Comparison of ENCODE assay signal across 1 cellular context in genomic region chr17:36535669-36536081, GRCh38.
TF ChIP-seq lines count a peak whose summit lies in the region.

No MANE protein-coding gene starts in this region.

TF ChIP-seq in H1, 55 proteins besides CTCF, POLR2A, EP300 and RAD21:
- TF ChIP-seq, protein P1, sequence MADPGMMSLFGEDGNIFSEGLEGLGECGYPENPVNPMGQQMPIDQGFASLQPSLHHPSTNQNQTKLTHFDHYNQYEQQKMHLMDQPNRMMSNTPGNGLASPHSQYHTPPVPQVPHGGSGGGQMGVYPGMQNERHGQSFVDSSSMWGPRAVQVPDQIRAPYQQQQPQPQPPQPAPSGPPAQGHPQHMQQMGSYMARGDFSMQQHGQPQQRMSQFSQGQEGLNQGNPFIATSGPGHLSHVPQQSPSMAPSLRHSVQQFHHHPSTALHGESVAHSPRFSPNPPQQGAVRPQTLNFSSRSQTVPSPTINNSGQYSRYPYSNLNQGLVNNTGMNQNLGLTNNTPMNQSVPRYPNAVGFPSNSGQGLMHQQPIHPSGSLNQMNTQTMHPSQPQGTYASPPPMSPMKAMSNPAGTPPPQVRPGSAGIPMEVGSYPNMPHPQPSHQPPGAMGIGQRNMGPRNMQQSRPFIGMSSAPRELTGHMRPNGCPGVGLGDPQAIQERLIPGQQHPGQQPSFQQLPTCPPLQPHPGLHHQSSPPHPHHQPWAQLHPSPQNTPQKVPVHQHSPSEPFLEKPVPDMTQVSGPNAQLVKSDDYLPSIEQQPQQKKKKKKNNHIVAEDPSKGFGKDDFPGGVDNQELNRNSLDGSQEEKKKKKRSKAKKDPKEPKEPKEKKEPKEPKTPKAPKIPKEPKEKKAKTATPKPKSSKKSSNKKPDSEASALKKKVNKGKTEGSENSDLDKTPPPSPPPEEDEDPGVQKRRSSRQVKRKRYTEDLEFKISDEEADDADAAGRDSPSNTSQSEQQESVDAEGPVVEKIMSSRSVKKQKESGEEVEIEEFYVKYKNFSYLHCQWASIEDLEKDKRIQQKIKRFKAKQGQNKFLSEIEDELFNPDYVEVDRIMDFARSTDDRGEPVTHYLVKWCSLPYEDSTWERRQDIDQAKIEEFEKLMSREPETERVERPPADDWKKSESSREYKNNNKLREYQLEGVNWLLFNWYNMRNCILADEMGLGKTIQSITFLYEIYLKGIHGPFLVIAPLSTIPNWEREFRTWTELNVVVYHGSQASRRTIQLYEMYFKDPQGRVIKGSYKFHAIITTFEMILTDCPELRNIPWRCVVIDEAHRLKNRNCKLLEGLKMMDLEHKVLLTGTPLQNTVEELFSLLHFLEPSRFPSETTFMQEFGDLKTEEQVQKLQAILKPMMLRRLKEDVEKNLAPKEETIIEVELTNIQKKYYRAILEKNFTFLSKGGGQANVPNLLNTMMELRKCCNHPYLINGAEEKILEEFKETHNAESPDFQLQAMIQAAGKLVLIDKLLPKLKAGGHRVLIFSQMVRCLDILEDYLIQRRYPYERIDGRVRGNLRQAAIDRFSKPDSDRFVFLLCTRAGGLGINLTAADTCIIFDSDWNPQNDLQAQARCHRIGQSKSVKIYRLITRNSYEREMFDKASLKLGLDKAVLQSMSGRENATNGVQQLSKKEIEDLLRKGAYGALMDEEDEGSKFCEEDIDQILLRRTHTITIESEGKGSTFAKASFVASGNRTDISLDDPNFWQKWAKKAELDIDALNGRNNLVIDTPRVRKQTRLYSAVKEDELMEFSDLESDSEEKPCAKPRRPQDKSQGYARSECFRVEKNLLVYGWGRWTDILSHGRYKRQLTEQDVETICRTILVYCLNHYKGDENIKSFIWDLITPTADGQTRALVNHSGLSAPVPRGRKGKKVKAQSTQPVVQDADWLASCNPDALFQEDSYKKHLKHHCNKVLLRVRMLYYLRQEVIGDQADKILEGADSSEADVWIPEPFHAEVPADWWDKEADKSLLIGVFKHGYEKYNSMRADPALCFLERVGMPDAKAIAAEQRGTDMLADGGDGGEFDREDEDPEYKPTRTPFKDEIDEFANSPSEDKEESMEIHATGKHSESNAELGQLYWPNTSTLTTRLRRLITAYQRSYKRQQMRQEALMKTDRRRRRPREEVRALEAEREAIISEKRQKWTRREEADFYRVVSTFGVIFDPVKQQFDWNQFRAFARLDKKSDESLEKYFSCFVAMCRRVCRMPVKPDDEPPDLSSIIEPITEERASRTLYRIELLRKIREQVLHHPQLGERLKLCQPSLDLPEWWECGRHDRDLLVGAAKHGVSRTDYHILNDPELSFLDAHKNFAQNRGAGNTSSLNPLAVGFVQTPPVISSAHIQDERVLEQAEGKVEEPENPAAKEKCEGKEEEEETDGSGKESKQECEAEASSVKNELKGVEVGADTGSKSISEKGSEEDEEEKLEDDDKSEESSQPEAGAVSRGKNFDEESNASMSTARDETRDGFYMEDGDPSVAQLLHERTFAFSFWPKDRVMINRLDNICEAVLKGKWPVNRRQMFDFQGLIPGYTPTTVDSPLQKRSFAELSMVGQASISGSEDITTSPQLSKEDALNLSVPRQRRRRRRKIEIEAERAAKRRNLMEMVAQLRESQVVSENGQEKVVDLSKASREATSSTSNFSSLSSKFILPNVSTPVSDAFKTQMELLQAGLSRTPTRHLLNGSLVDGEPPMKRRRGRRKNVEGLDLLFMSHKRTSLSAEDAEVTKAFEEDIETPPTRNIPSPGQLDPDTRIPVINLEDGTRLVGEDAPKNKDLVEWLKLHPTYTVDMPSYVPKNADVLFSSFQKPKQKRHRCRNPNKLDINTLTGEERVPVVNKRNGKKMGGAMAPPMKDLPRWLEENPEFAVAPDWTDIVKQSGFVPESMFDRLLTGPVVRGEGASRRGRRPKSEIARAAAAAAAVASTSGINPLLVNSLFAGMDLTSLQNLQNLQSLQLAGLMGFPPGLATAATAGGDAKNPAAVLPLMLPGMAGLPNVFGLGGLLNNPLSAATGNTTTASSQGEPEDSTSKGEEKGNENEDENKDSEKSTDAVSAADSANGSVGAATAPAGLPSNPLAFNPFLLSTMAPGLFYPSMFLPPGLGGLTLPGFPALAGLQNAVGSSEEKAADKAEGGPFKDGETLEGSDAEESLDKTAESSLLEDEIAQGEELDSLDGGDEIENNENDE (IDR thresholded peaks at IDR 0.05; ENCODE audit: insufficient replicate concordance, low read length) = no peak
- no peak for TF ChIP-seq KDM5A (IDR thresholded peaks at IDR 0.05; ENCODE audit: low read length)
- TF ChIP-seq KDM4A (IDR thresholded peaks at IDR 0.05; ENCODE audit: low read depth, low read length, severe bottlenecking) = peak; percentile 20
- TF ChIP-seq PHF8 (conservative IDR thresholded peaks at IDR 0.05; ENCODE audit: low read depth, low read length) = peak; percentile 49; the same call in 1 of the 2 replicates
- no peak for TF ChIP-seq MAFK (IDR thresholded peaks at IDR 0.05; ENCODE audit: low read depth, low read length)
- 0 out of 2 replicates have a peak, but pooled peaks have one; percentile 48 for TF ChIP-seq KDM1A (IDR thresholded peaks at IDR 0.05; ENCODE audit: borderline replicate concordance, low read length)
